In genomic region chr2:186664644-186665043, GRCh38 we compare ENCODE assay signal across 32 cellular contexts. TPM values are rescaled to one million over a fixed set of nuclear protein-coding genes. Genes with fewer than 3 reads are reported as not detected.
"Had no signal": no experiment of that assay in that cellular context is flagged by ENCODE, and none has a peak within 500 bp of the region (broad histone marks: within the 10 kb centered on the region; RNA-seq: fewer than 3 reads in every experiment).

No MANE protein-coding gene starts in this region.

- H3K9me3 ChIP-seq: SJCRH30 had no signal

- H3K27ac ChIP-seq: brain microvascular endothelial cell, KMS-11, SJCRH30, VCaP had no signal

- H3K27me3 Mint-ChIP-seq: activated B cell treated with CpG ODN at 0.5 μM for 24 hours; activated CD4-positive, alpha-beta memory T cell treated with anti-CD3 and anti-CD28 coated beads, Interleukin-2, amount 10 ng/mL, durations not matched to agents 7 days and 5 days; activated CD8-positive, alpha-beta memory T cell treated with anti-CD3 and anti-CD28 coated beads, Interleukin-2, amount 10 ng/mL, durations not matched to agents 7 days and 5 days; activated naive CD4-positive, alpha-beta T cell treated with anti-CD3 and anti-CD28 coated beads, Interleukin-2, amount 10 ng/mL, durations not matched to agents 7 days and 5 days; activated naive CD8-positive, alpha-beta T cell; activated naive CD8-positive, alpha-beta T cell treated with anti-CD3 and anti-CD28 coated beads, Interleukin-2, amount 50 U/mL, for 24 hours; central memory CD8-positive, alpha-beta T cell had no signal

- H3K27ac Mint-ChIP-seq: activated B cell treated with CpG ODN at 0.5 μM for 24 hours; activated CD4-positive, alpha-beta memory T cell treated with anti-CD3 and anti-CD28 coated beads, Interleukin-2, amount 10 ng/mL, durations not matched to agents 7 days and 5 days; activated CD8-positive, alpha-beta memory T cell treated with anti-CD3 and anti-CD28 coated beads, Interleukin-2, amount 10 ng/mL, durations not matched to agents 7 days and 5 days; activated naive CD4-positive, alpha-beta T cell treated with anti-CD3 and anti-CD28 coated beads, Interleukin-2, amount 10 ng/mL, durations not matched to agents 7 days and 5 days; activated naive CD8-positive, alpha-beta T cell; activated naive CD8-positive, alpha-beta T cell treated with anti-CD3 and anti-CD28 coated beads, Interleukin-2, amount 50 U/mL, for 24 hours had no signal

- H3K4me3 Mint-ChIP-seq: activated B cell treated with CpG ODN at 0.5 μM for 24 hours; activated CD4-positive, alpha-beta memory T cell treated with anti-CD3 and anti-CD28 coated beads, Interleukin-2, amount 10 ng/mL, durations not matched to agents 7 days and 5 days; activated CD8-positive, alpha-beta memory T cell treated with anti-CD3 and anti-CD28 coated beads, Interleukin-2, amount 10 ng/mL, durations not matched to agents 7 days and 5 days; activated naive CD4-positive, alpha-beta T cell treated with anti-CD3 and anti-CD28 coated beads, Interleukin-2, amount 10 ng/mL, durations not matched to agents 7 days and 5 days; activated naive CD8-positive, alpha-beta T cell; activated naive CD8-positive, alpha-beta T cell treated with anti-CD3 and anti-CD28 coated beads, Interleukin-2, amount 50 U/mL, for 24 hours; central memory CD8-positive, alpha-beta T cell had no signal

- H3K4me2 ChIP-seq: KMS-11 had no signal

- H3K9ac ChIP-seq: KMS-11 had no signal

- DNase-seq: activated B cell treated with CpG ODN at 0.5 μM for 24 hours; activated CD4-positive, alpha-beta memory T cell treated with anti-CD3 and anti-CD28 coated beads, Interleukin-2, amount 10 ng/mL, durations not matched to agents 7 days and 5 days; activated CD4-positive, alpha-beta T cell treated with anti-CD3 and anti-CD28 coated beads for 4 hours; activated CD4-positive, alpha-beta T cell treated with anti-CD3 and anti-CD28 coated beads, Interleukin-2, amount 50 U/mL, for 1 hour; activated CD4-positive, CD25-positive, alpha-beta regulatory T cell treated with anti-CD3 and anti-CD28 coated beads, Interleukin-2, amount 50 U/mL, for 72 hours; activated CD8-positive, alpha-beta memory T cell treated with anti-CD3 and anti-CD28 coated beads for 24 hours; activated CD8-positive, alpha-beta memory T cell treated with anti-CD3 and anti-CD28 coated beads, Interleukin-2, amount 10 ng/mL, durations not matched to agents 7 days and 5 days; activated CD8-positive, alpha-beta memory T cell treated with anti-CD3 and anti-CD28 coated beads, Interleukin-2, amount 50 U/mL, for 48 hours; activated effector memory CD4-positive, alpha-beta T cell treated with Interleukin-2 at 50 U/mL for 16 hours; activated naive CD4-positive, alpha-beta T cell treated with anti-CD3 and anti-CD28 coated beads, Interleukin-2, amount 10 ng/mL, durations not matched to agents 7 days and 5 days; activated naive CD8-positive, alpha-beta T cell treated with anti-CD3 and anti-CD28 coated beads, Interleukin-2, amount 50 U/mL, for 24 hours; activated T-cell treated with anti-CD3 and anti-CD28 coated beads, Interleukin-2, amount 50 U/mL, for 48 hours; anterior cingulate cortex; brain microvascular endothelial cell; NCI-H1092; NCI-H1436 treated with DMSO at 0.1 percent for 48 hours; NCI-H1694 treated with DMSO at 0.1 percent for 48 hours; NCI-H2029; NCI-H345; NCI-H510A; NCI-H69; SHP77; SJCRH30; SW 1271; T-helper 1 cell; T-helper 2 cell; T-helper 9 cell had no signal

- H3K4me3 ChIP-seq: SJCRH30 had no signal

- H3K9me3 Mint-ChIP-seq: activated B cell treated with CpG ODN at 0.5 μM for 24 hours; activated CD4-positive, alpha-beta memory T cell treated with anti-CD3 and anti-CD28 coated beads, Interleukin-2, amount 10 ng/mL, durations not matched to agents 7 days and 5 days; activated naive CD4-positive, alpha-beta T cell treated with anti-CD3 and anti-CD28 coated beads, Interleukin-2, amount 10 ng/mL, durations not matched to agents 7 days and 5 days; activated naive CD8-positive, alpha-beta T cell treated with anti-CD3 and anti-CD28 coated beads, Interleukin-2, amount 50 U/mL, for 24 hours; central memory CD8-positive, alpha-beta T cell had no signal

- H3K4me1 Mint-ChIP-seq: activated B cell treated with CpG ODN at 0.5 μM for 24 hours; activated CD4-positive, alpha-beta memory T cell treated with anti-CD3 and anti-CD28 coated beads, Interleukin-2, amount 10 ng/mL, durations not matched to agents 7 days and 5 days; activated CD8-positive, alpha-beta memory T cell treated with anti-CD3 and anti-CD28 coated beads, Interleukin-2, amount 10 ng/mL, durations not matched to agents 7 days and 5 days; activated naive CD4-positive, alpha-beta T cell treated with anti-CD3 and anti-CD28 coated beads, Interleukin-2, amount 10 ng/mL, durations not matched to agents 7 days and 5 days; activated naive CD8-positive, alpha-beta T cell treated with anti-CD3 and anti-CD28 coated beads, Interleukin-2, amount 50 U/mL, for 24 hours; central memory CD8-positive, alpha-beta T cell had no signal

- H3K27me3 ChIP-seq: brain microvascular endothelial cell, SJCRH30 had no signal

- H3K4me1 ChIP-seq: SJCRH30 had no signal

- ATAC-seq: activated CD8-positive, alpha-beta memory T cell treated with anti-CD3 and anti-CD28 coated beads, Interleukin-2, amount 10 ng/mL, durations not matched to agents 7 days and 5 days; activated naive CD8-positive, alpha-beta T cell treated with anti-CD3 and anti-CD28 coated beads, Interleukin-2, amount 50 U/mL, for 24 hours; Panc1 had no signal

RNA-seq across cellular contexts. Expression of gene FAM171B, which starts 29.2 kb away (rescaled TPM):
- total RNA-seq: activated B cell treated with CpG ODN at 0.5 μM for 24 hours had no signal
